8 cellular contexts compared by ENCODE assay signal in the genomic region with DNA sequence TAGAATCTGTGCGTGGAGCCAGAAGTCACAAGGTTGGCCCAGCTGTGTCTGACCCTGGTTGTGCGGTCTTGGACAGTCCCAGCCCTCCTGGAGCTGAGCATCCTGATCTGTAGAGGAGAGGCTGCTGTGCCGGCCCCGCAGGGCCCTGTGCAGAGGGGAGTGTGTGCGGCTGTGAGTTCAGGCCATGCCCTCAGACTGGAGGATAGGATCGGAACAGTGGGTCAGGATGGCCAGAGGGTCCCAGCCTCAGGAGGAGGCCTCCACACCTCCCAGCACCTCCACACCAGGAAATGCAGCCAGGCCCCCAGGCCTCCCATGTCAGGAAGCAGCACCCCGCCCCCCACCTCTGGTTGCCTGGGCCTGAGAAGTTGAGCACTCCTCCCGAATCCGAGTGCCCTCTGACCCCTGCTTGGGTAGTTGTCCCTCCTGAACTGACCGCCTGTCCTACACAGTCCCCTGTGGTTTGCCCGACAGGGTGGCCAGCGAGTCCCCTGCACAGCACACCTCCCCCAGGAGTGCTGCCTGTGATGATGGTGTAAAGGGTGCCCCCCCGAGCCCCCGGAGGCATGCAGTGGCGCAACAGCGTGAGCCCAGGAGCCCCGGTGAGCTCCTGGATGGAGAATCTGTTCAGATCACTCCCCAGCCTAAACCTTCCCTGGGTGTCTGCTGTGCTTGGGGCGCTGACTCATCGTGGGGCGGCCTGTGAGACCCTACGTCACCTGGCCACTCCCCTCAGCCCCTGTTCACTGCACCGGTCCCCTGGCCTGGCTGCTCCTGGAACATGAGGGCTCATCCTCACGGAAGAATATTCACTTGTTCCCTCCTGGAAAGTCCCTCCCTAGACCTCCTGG.
DNase-seq lines count a peak whose midpoint lies in the region; ATAC-seq lines count a peak whose summit lies in the region.

No MANE protein-coding gene starts in this region.

- H3K36me3 Mint-ChIP-seq in natural killer cell treated with Interleukin-12 subunit alpha and Interleukin-12 subunit beta and Interleukin-15 and Interleukin-18, amount 100 ng/mL, for 72 hours = no peaks in the 10 kb centered on the region

- peak in 1 of 2 donors; percentile 69 for ATAC-seq in natural killer cell treated with Interleukin-12 subunit alpha and Interleukin-12 subunit beta and Interleukin-15 and Interleukin-18, amount 100 ng/mL, for 72 hours
- ATAC-seq in HG02970 (IDR thresholded peaks at IDR 0.05; ENCODE audit: low FRiP score, unreplicated experiment) = no peak

- H3K4me1 ChIP-seq in duodenal mucosa (ENCODE audit: control insufficient read depth in 1 of 2, insufficient read depth in 2 of 2, low read length in 2 of 2) = peaks cover 68 to 78% of the 10 kb centered on the region in 2 donors

- DNase-seq in ELF-1 (ENCODE audit: low read depth, low spot score) (peak; percentile 66), SK-N-DZ (ENCODE audit: low spot score) (peak; percentile 32), NCI-H1436 treated with DMSO at 0.1 percent for 48 hours (lab: John Stamatoyannopoulos, UW) (no peak), medulla oblongata (ENCODE audit: extremely low spot score) (no peak), pons (ENCODE audit: low spot score) (no peak)
- DNase-seq in natural killer cell treated with Interleukin-12 subunit alpha and Interleukin-12 subunit beta and Interleukin-15 and Interleukin-18, amount 100 ng/mL, for 72 hours (ENCODE audit: low spot score) = peak; percentile 60

- H3K9ac ChIP-seq in duodenal mucosa (ENCODE audit: low read depth in 1 of 2, low read length in 2 of 2) = no peak overlapping the region

- no peaks in the 10 kb centered on the region for H3K9me3 ChIP-seq in duodenal mucosa (ENCODE audit: control insufficient read depth in 1 of 2, low read length in 2 of 2)

- peak overlapping the region; percentile 28 for H3K27ac ChIP-seq in duodenal mucosa (ENCODE audit: low read depth, low read length)

- no peaks in the 10 kb centered on the region for H3K27me3 Mint-ChIP-seq in natural killer cell treated with Interleukin-12 subunit alpha and Interleukin-12 subunit beta and Interleukin-15 and Interleukin-18, amount 100 ng/mL, for 72 hours

- no peaks in the 10 kb centered on the region for H3K27me3 ChIP-seq in duodenal mucosa (ENCODE audit: control insufficient read depth in 1 of 2, insufficient read depth in 2 of 2, low read length in 2 of 2)

- H3K36me3 ChIP-seq in duodenal mucosa (ENCODE audit: control insufficient read depth in 1 of 2, insufficient read depth in 2 of 2, low read length in 2 of 2) = peaks cover 0 to 8% of the 10 kb centered on the region in 2 donors

- H3K4me3 Mint-ChIP-seq in natural killer cell treated with Interleukin-12 subunit alpha and Interleukin-12 subunit beta and Interleukin-15 and Interleukin-18, amount 100 ng/mL, for 72 hours = peak overlapping the region; percentile 41

- peaks cover 47 to 50% of the 10 kb centered on the region in 2 donors for H3K4me1 Mint-ChIP-seq in natural killer cell treated with Interleukin-12 subunit alpha and Interleukin-12 subunit beta and Interleukin-15 and Interleukin-18, amount 100 ng/mL, for 72 hours (ENCODE audit: low read depth in 2 of 2)

- peak overlapping the region; percentile 22 to 77 for H3K27ac Mint-ChIP-seq in natural killer cell treated with Interleukin-12 subunit alpha and Interleukin-12 subunit beta and Interleukin-15 and Interleukin-18, amount 100 ng/mL, for 72 hours

- H3K9me3 Mint-ChIP-seq in natural killer cell treated with Interleukin-12 subunit alpha and Interleukin-12 subunit beta and Interleukin-15 and Interleukin-18, amount 100 ng/mL, for 72 hours = no peaks in the 10 kb centered on the region

- H3K4me3 ChIP-seq in duodenal mucosa (ENCODE audit: low read depth in 1 of 2, low read length in 2 of 2) = no peak overlapping the region

Comparison
In these comparisons a context has a peak if more than half of its experiments do, and no peak if none do; other contexts are left out.
1. DNase-seq: peak in ELF-1 (single experiment), SK-N-DZ (single experiment) and natural killer cell treated with Interleukin-12 subunit alpha and Interleukin-12 subunit beta and Interleukin-15 and Interleukin-18, amount 100 ng/mL, for 72 hours (single experiment); none in NCI-H1436 treated with DMSO at 0.1 percent for 48 hours (single experiment), medulla oblongata (single experiment) and pons (single experiment).